In the genomic region with DNA sequence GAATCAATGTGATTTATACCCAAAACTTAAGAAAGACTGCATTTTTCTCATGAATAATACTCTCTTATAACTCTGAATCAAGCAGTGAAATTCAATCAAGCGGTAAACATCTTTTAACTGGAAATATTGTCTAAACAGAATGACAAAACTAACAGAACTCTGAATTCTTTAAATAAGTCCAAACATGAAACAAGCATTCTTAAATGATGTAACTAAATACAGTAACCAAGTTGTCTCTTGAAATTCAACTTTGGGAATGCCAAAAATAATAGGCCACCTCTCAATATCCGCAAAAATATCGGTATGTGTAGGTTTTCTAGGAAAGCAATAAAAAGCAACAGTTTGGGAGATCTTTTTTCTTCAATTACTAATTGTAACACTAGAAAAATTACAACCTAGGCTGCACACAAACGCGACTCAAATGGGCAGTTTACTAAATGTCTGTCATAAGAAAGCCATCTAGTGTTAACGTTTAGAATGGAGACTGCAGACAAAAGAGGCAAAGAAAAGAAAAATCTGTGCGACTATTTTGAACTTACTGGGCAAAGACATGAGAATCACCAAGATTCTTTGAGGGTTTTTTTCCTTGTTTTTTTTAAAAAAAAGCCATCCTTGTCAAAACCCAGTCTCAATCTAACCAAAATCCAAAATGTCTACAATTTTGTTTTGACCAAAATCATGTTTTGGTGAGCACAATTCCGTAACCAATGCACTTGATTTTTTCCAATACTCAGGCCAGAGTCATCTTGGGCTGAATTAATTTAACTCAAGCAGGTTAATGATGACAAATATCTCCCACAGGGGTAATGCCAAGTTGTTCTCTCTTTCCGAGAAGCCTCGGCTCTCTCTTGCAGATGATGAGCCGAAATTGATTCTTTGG, we compare ENCODE assay signal across 8 cellular contexts. TPM values are rescaled to one million over a fixed set of nuclear protein-coding genes. Genes with fewer than 3 reads are reported as not detected.
DNase-seq lines count a peak whose midpoint lies in the region; ATAC-seq and TF ChIP-seq lines count a peak whose summit lies in the region.

No MANE protein-coding gene starts in this region.

- no peak overlapping the region for H3K27ac Mint-ChIP-seq in activated T-helper 2 cell treated with anti-CD3 and anti-CD28 coated beads, Interferon-gamma antibody, Interleukin-2, Interleukin-4, amounts not matched to agents 10 μg/mL and 5 μg/mL and 100 μg/mL, durations not matched to agents 14 hours and 24 hours and 36 hours
- H3K27ac Mint-ChIP-seq in glutamatergic neuron (ENCODE audit: unreplicated experiment) = peak overlapping the region; percentile 98

- peak; percentile 38 for TF ChIP-seq CTCF in LNCaP clone FGC (IDR thresholded peaks at IDR 0.05; ENCODE audit: control insufficient read depth, extremely low read depth, insufficient read depth)
- TF ChIP-seq CTCF in glutamatergic neuron (IDR thresholded peaks at IDR 0.05; ENCODE audit: partially characterized antibody, unreplicated experiment) = no peak

- H3K36me3 Mint-ChIP-seq in activated T-helper 2 cell treated with anti-CD3 and anti-CD28 coated beads, Interferon-gamma antibody, Interleukin-2, Interleukin-4, amounts not matched to agents 10 μg/mL and 5 μg/mL and 100 μg/mL, durations not matched to agents 14 hours and 24 hours and 36 hours (ENCODE audit: low read depth) = no peaks in the 10 kb centered on the region
- peaks cover 4% of the 10 kb centered on the region for H3K36me3 Mint-ChIP-seq in glutamatergic neuron (ENCODE audit: unreplicated experiment)

- H3K4me3 Mint-ChIP-seq in activated T-helper 2 cell treated with anti-CD3 and anti-CD28 coated beads, Interferon-gamma antibody, Interleukin-2, Interleukin-4, amounts not matched to agents 10 μg/mL and 5 μg/mL and 100 μg/mL, durations not matched to agents 14 hours and 24 hours and 36 hours (ENCODE audit: low read depth) = peak overlapping the region; percentile 86
- peak overlapping the region; percentile 98 for H3K4me3 Mint-ChIP-seq in glutamatergic neuron (ENCODE audit: unreplicated experiment)

- DNase-seq in DMS53 (lab: John Stamatoyannopoulos, UW) (peak; percentile 29), LNCaP clone FGC (ENCODE audit: low read depth) (no peak), glutamatergic neuron (no peak), retina (peak; percentile 55), left lobe of liver (ENCODE audit: low spot score) (no peak), SHP77 treated with DMSO at 0.1 percent for 48 hours (lab: John Stamatoyannopoulos, UW) (no peak)
- DNase-seq in activated T-helper 2 cell treated with anti-CD3 and anti-CD28 coated beads, Interferon-gamma antibody, Interleukin-2, Interleukin-4, amounts not matched to agents 10 μg/mL and 5 μg/mL and 100 μg/mL, durations not matched to agents 14 hours and 24 hours and 36 hours (ENCODE audit: low spot score) = no peak

- ATAC-seq in left lobe of liver (no peak), HG03045 (IDR thresholded peaks at IDR 0.05; ENCODE audit: unreplicated experiment) (no peak)

- no peaks in the 10 kb centered on the region for H3K9me3 Mint-ChIP-seq in activated T-helper 2 cell treated with anti-CD3 and anti-CD28 coated beads, Interferon-gamma antibody, Interleukin-2, Interleukin-4, amounts not matched to agents 10 μg/mL and 5 μg/mL and 100 μg/mL, durations not matched to agents 14 hours and 24 hours and 36 hours
- H3K9me3 Mint-ChIP-seq in glutamatergic neuron (ENCODE audit: unreplicated experiment) = peaks cover 12% of the 10 kb centered on the region

- peaks cover 55% of the 10 kb centered on the region for H3K27me3 Mint-ChIP-seq in activated T-helper 2 cell treated with anti-CD3 and anti-CD28 coated beads, Interferon-gamma antibody, Interleukin-2, Interleukin-4, amounts not matched to agents 10 μg/mL and 5 μg/mL and 100 μg/mL, durations not matched to agents 14 hours and 24 hours and 36 hours (ENCODE audit: low read depth)
- peaks cover 3% of the 10 kb centered on the region for H3K27me3 Mint-ChIP-seq in glutamatergic neuron (ENCODE audit: unreplicated experiment)

- peak overlapping the region; percentile 64 for H3K4me3 ChIP-seq in LNCaP clone FGC (ENCODE audit: low read depth, low read length)

- H3K4me1 Mint-ChIP-seq in activated T-helper 2 cell treated with anti-CD3 and anti-CD28 coated beads, Interferon-gamma antibody, Interleukin-2, Interleukin-4, amounts not matched to agents 10 μg/mL and 5 μg/mL and 100 μg/mL, durations not matched to agents 14 hours and 24 hours and 36 hours (ENCODE audit: low read depth) = peaks cover 9% of the 10 kb centered on the region
- H3K4me1 Mint-ChIP-seq in glutamatergic neuron (ENCODE audit: low read depth, unreplicated experiment) = peaks cover 30% of the 10 kb centered on the region

- intact Hi-C loops in activated T-helper 2 cell treated with anti-CD3 and anti-CD28 coated beads, Interferon-gamma antibody, Interleukin-2, Interleukin-4, amounts not matched to agents 10 μg/mL and 5 μg/mL and 100 μg/mL, durations not matched to agents 14 hours and 24 hours and 36 hours (cut with micrococcal nuclease) = no loop called here

RNA-seq across cellular contexts. Expression of gene SIPA1L2, which starts 1.4 kb away (rescaled TPM):
- total RNA-seq in activated T-helper 2 cell treated with anti-CD3 and anti-CD28 coated beads, Interferon-gamma antibody, Interleukin-2, Interleukin-4, amounts not matched to agents 10 μg/mL and 5 μg/mL and 100 μg/mL, durations not matched to agents 14 hours and 24 hours and 36 hours = 3.4 and 3.7 TPM in 2 replicates
- total RNA-seq in glutamatergic neuron (ENCODE audit: unreplicated experiment) (177 TPM), left lobe of liver (3.0 TPM)

Comparison
In these comparisons a context has a peak if more than half of its experiments do, and no peak if none do; other contexts are left out.
1. DNase-seq: peak in DMS53 (single experiment) and retina (single experiment); none in LNCaP clone FGC (single experiment), activated T-helper 2 cell treated with anti-CD3 and anti-CD28 coated beads, Interferon-gamma antibody, Interleukin-2, Interleukin-4, amounts not matched to agents 10 μg/mL and 5 μg/mL and 100 μg/mL, durations not matched to agents 14 hours and 24 hours and 36 hours (single experiment), glutamatergic neuron (single experiment), left lobe of liver (single experiment) and SHP77 treated with DMSO at 0.1 percent for 48 hours (single experiment).
2. RNA of gene SIPA1L2, which starts 1.4 kb away (total RNA-seq): 177 TPM in glutamatergic neuron (single experiment); 3.4 to 3.7 TPM in activated T-helper 2 cell treated with anti-CD3 and anti-CD28 coated beads, Interferon-gamma antibody, Interleukin-2, Interleukin-4, amounts not matched to agents 10 μg/mL and 5 μg/mL and 100 μg/mL, durations not matched to agents 14 hours and 24 hours and 36 hours and 3.0 TPM in left lobe of liver (single experiment); every median in the first group is over 10 times any median in the second.